In the genomic region with DNA sequence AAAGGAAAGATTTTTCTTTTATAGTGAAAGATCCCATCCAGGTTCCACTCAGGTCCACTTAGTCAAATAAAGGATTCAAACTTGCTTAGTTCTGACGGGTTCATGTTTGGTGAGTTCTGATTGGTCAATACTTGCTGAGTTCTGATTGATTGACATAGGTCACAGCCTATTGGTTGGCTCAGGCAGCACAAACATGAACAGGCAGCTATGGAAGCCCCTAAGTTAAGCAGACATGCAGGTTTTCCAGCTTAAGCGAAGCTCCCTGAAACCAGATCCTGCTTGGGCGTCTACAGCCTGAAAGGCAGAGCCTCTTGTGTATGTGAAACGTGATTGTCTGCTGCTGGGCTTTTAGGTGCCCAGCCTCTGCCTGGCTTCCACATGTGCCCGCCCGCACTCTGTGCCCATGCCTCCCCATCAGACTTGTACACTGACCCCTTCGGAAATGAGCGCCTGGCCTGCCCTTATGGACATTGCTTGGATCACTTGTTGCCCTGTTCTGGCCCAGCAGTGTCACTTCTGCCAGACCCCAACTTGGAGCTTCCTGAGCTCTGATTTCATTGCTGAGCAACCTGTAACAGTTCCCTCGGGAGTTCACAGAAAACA, we compare ENCODE assay signal across 14 cellular contexts. TPM values are rescaled to one million over a fixed set of nuclear protein-coding genes. Genes with fewer than 3 reads are reported as not detected.
A peak's percentile ranks its signal among the peaks of the same experiment; 100 is the strongest.
DNase-seq lines count a peak whose midpoint lies in the region; ATAC-seq and TF ChIP-seq lines count a peak whose summit lies in the region.
"Had no signal": no experiment of that assay in that cellular context is flagged by ENCODE, and none has a peak within 500 bp of the region (broad histone marks: within the 10 kb centered on the region; RNA-seq: fewer than 3 reads in every experiment).

No MANE protein-coding gene starts in this region.

- H3K9me3 ChIP-seq in OCI-LY3 (ENCODE audit: insufficient read depth, low read length) = no peaks in the 10 kb centered on the region
- no peaks in the 10 kb centered on the region for H3K9me3 ChIP-seq in psoas muscle

- H3K4me2 ChIP-seq in OCI-LY3 (ENCODE audit: low read length) = 0 out of 2 replicates have a peak overlapping the region, but pooled peaks have one; percentile 5
- H3K4me2 ChIP-seq: hepatocyte had no signal

- H3K27me3 ChIP-seq in OCI-LY3 (ENCODE audit: low read depth, low read length) = no peaks in the 10 kb centered on the region
- H3K27me3 ChIP-seq in psoas muscle (ENCODE audit: insufficient read depth in 3 of 3, low read length in 2 of 3) = no peaks in the 10 kb centered on the region
- H3K27me3 ChIP-seq: hepatocyte had no signal

- no peaks in the 10 kb centered on the region for H3K36me3 ChIP-seq in OCI-LY3 (replicated peaks; ENCODE audit: low read depth, low read length)
- H3K36me3 ChIP-seq in psoas muscle (ENCODE audit: insufficient read depth in 1 of 2, low read depth in 1 of 2) = no peaks in the 10 kb centered on the region
- H3K36me3 ChIP-seq: WERI-Rb-1 had no signal

- no peaks in the 10 kb centered on the region for H3K79me2 ChIP-seq in OCI-LY3 (ENCODE audit: low read length)
- H3K79me2 ChIP-seq: hepatocyte had no signal

- no peaks in the 10 kb centered on the region for H4K20me1 ChIP-seq in OCI-LY3 (ENCODE audit: insufficient read depth, low read length)

- no peaks in the 10 kb centered on the region for H3K4me1 ChIP-seq in OCI-LY3 (ENCODE audit: low read length)
- no peaks in the 10 kb centered on the region for H3K4me1 ChIP-seq in psoas muscle

- peak overlapping the region; percentile 13; the same call in 1 of the 2 replicates for H2AFZ ChIP-seq in OCI-LY3 (ENCODE audit: low read depth, low read length)
- H2AFZ ChIP-seq: hepatocyte had no signal

- H3K27ac ChIP-seq in OCI-LY3 (ENCODE audit: low read length) (no peak overlapping the region), psoas muscle (no peak overlapping the region)
- H3K27ac ChIP-seq: hepatocyte, WERI-Rb-1 had no signal

- intact Hi-C loops in psoas muscle (cut with DNase I) = no loop called here

- H3K9ac ChIP-seq in OCI-LY3 (ENCODE audit: low read length) = no peak overlapping the region

- no peak for TF ChIP-seq CTCF in OCI-LY3 (IDR thresholded peaks at IDR 0.05; ENCODE audit: low read depth, low read length)
- no peak for TF ChIP-seq CTCF in psoas muscle (IDR thresholded peaks at IDR 0.05)
- TF ChIP-seq CTCF in GM20000 (IDR thresholded peaks at IDR 0.05; ENCODE audit: extremely low read depth, missing control alignments) = no peak

- 64 to 76% (median 74%) methylated on average over 9 of the region's 9 CpGs for WGBS in psoas muscle, 3 donors

- H3K4me3 ChIP-seq in OCI-LY3 (ENCODE audit: low read length) (no peak overlapping the region), psoas muscle (no peak overlapping the region)
- H3K4me3 ChIP-seq: hepatocyte had no signal

- ATAC-seq in esophagus mucosa (peak; percentile 50), psoas muscle (peak; percentile 46 to 90 (median 76)), HG02852 (IDR thresholded peaks at IDR 0.05; ENCODE audit: unreplicated experiment) (no peak)
- ATAC-seq: activated T-cell treated with anti-CD3 and anti-CD28 coated beads, Interleukin-2, amount 50 U/mL, for 72 hours had no signal

- DNase-seq in DMS53 (lab: John Stamatoyannopoulos, UW) (peak; percentile 26), DMS53 treated with DMSO at 0.1 percent for 48 hours (lab: John Stamatoyannopoulos, UW; ENCODE audit: unreplicated experiment) (no peak), psoas muscle (no peak), GM20000 (ENCODE audit: low spot score) (no peak)
- no peak for DNase-seq in activated naive CD4-positive, alpha-beta T cell treated with Interleukin-2 at 50 U/mL for 16 hours
- DNase-seq: 8988T; activated T-cell treated with anti-CD3 and anti-CD28 coated beads, Interleukin-2, amount 50 U/mL, for 72 hours; NCI-H1105; small intestine; WERI-Rb-1 had no signal

RNA-seq across cellular contexts. Expression of a gene that starts 45.4 kb away (rescaled TPM):
- total RNA-seq in esophagus mucosa (19.8 TPM), psoas muscle (100 to 1,000 TPM in 3 of 4 donors, 10 to 100 TPM in 1; 77.3 to 118 (median 111) TPM)
- polyA plus RNA-seq in psoas muscle = 100 to 1,000 TPM in 1 of 3 donors, 10 to 100 TPM in 2; 58.2 to 122 (median 90.4) TPM
